ENCODE assay signal across 16 cellular contexts in genomic region chr21:45013271-45013841, GRCh38.
DNase-seq lines count a peak whose midpoint lies in the region; ATAC-seq and TF ChIP-seq lines count a peak whose summit lies in the region.
"Had no signal": no experiment of that assay in that cellular context is flagged by ENCODE, and none has a peak within 500 bp of the region (broad histone marks: within the 10 kb centered on the region; RNA-seq: fewer than 3 reads in every experiment).

No MANE protein-coding gene starts in this region.

- no peaks in the 10 kb centered on the region for H3K79me2 ChIP-seq in GM23248 (ENCODE audit: insufficient read depth)

- H3K36me3 ChIP-seq in GM23248 (ENCODE audit: low read depth) (no peaks in the 10 kb centered on the region), SJCRH30 (no peaks in the 10 kb centered on the region)
- H3K36me3 ChIP-seq: neural progenitor cell had no signal

- POLR2A ChIA-PET in GM10248 (lab: Yijun Ruan, JAX) = no interaction called here

- H4K20me1 ChIP-seq in GM23248 (ENCODE audit: insufficient read depth) = no peaks in the 10 kb centered on the region

- ATAC-seq in left cardiac atrium (no peak), HG03025 (IDR thresholded peaks at IDR 0.05; ENCODE audit: low FRiP score, unreplicated experiment) (no peak)
- ATAC-seq: T-cell had no signal

- peaks cover 13% of the 10 kb centered on the region; the same call in 1 of the 2 replicates for H3F3A ChIP-seq in GM23248 (ENCODE audit: insufficient read depth)

- CTCF ChIA-PET in GM10248 (lab: Yijun Ruan, JAX) = no interaction called here

- H3K9ac ChIP-seq in GM23248 = no peak overlapping the region
- H3K9ac ChIP-seq: neural progenitor cell had no signal

- DNase-seq in GM23248 (no peak), SJCRH30 (no peak), left cardiac atrium (peak; percentile 21), retinal pigment epithelial cell (ENCODE audit: low read depth) (no peak), GM10248 (ENCODE audit: extremely low spot score) (no peak), Kasumi-1 (lab: John Stamatoyannopoulos, UW) (no peak), COLO829 (ENCODE audit: low spot score) (no peak)
- DNase-seq: activated CD4-positive, alpha-beta T cell treated with anti-CD3 and anti-CD28 coated beads, Interleukin-2, amount 10 ng/mL, durations not matched to agents 24 days and 14 days; cerebellar nuclear complex; HFFc6; Karpas-422; NCI-H2029; NK-92 treated with Interleukin-12 subunit alpha and Interleukin-12 subunit beta, amount 100 ng/mL, for 24 hours; T-cell had no signal

- H3K4me2 ChIP-seq in GM23248 (ENCODE audit: unreplicated experiment) = peak overlapping the region; percentile 86

- in situ Hi-C loops in GM23248 (cut with MboI) = no loop called here

- peak; percentile 22 for TF ChIP-seq CTCF in retinal pigment epithelial cell (conservative IDR thresholded peaks at IDR 0.05; ENCODE audit: low read depth, low read length)
- no peak for TF ChIP-seq CTCF in GM10248 (IDR thresholded peaks at IDR 0.05; ENCODE audit: control extremely low read depth, extremely low read depth, low read depth, missing control alignments)

- peaks cover 23% of the 10 kb centered on the region for H3K4me1 ChIP-seq in GM23248 (ENCODE audit: insufficient read depth)
- peaks cover 47% of the 10 kb centered on the region for H3K4me1 ChIP-seq in SJCRH30

- H3K9me3 ChIP-seq in GM23248 (ENCODE audit: low read depth) (no peaks in the 10 kb centered on the region), SJCRH30 (replicated peaks) (0 out of 2 replicates have a peak, but pooled peaks cover 4% of the 10 kb centered on the region)

- H3K27ac ChIP-seq in GM23248 (peak overlapping the region; percentile 72), SJCRH30 (peak overlapping the region; percentile 75)
- H3K27ac ChIP-seq: neural progenitor cell had no signal

- no peaks in the 10 kb centered on the region for H3K27me3 ChIP-seq in GM23248 (replicated peaks; ENCODE audit: insufficient read depth)
- H3K27me3 ChIP-seq in SJCRH30 = no peaks in the 10 kb centered on the region

- H2AFZ ChIP-seq in GM23248 = no peak overlapping the region
- H2AFZ ChIP-seq: neural progenitor cell had no signal

- H3K9me2 ChIP-seq in GM23248 (ENCODE audit: insufficient read depth) = no peaks in the 10 kb centered on the region

- no peak overlapping the region for H3K4me3 ChIP-seq in GM23248
- no peak overlapping the region for H3K4me3 ChIP-seq in SJCRH30
- H3K4me3 ChIP-seq in retinal pigment epithelial cell (ENCODE audit: low read length) = no peak overlapping the region
- H3K4me3 ChIP-seq: neural progenitor cell had no signal

- 93 to 94% methylated on average over 15 to 19 of the region's 19 CpGs for WGBS in GM23248 (ENCODE audit: low coverage in 1 of 2, low lambda C conversion rate in 2 of 2, missing lambda C conversion rate in 2 of 2), 2 experiments

- intact Hi-C loops in left cardiac atrium (cut with DNase I) = no loop called here
